In the genomic region with DNA sequence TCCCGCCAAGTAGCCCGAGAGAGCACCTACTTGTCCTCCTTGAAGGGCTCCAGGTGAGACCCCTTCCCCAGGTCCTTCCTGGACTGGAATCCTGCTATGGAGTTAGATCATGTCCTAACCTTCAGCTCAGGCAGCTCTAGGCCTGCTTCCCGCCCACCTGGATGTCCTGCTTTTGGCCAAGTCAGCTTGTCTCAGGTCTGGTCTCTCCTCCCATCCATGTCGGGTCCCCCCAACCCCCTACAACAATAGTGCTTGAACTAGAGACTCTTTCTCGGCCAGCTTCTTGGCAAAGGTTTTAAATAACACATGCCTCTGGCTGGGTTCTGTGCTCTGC, we compare ENCODE assay signal across 9 cellular contexts. TPM values are rescaled to one million over a fixed set of nuclear protein-coding genes. Genes with fewer than 3 reads are reported as not detected.
DNase-seq lines count a peak whose midpoint lies in the region; ATAC-seq and TF ChIP-seq lines count a peak whose summit lies in the region.
"Had no signal": no experiment of that assay in that cellular context is flagged by ENCODE, and none has a peak within 500 bp of the region (broad histone marks: within the 10 kb centered on the region; RNA-seq: fewer than 3 reads in every experiment).

No MANE protein-coding gene starts in this region.

- H3K4me1 Mint-ChIP-seq in activated CD4-positive, alpha-beta T cell treated with anti-CD3 and anti-CD28 coated beads, Interleukin-2, amount 10 ng/mL, durations not matched to agents 7 days and 5 days, result peaks cover 62% of the 10 kb centered on the region
- H3K4me1 Mint-ChIP-seq in memory B cell (peaks cover 45% of the 10 kb centered on the region), glutamatergic neuron (ENCODE audit: low read depth, unreplicated experiment) (peaks cover 28% of the 10 kb centered on the region)

- H3K4me3 Mint-ChIP-seq in activated CD4-positive, alpha-beta T cell treated with anti-CD3 and anti-CD28 coated beads, Interleukin-2, amount 10 ng/mL, durations not matched to agents 7 days and 5 days, result no peak overlapping the region
- H3K4me3 Mint-ChIP-seq in memory B cell (no peak overlapping the region), glutamatergic neuron (ENCODE audit: unreplicated experiment) (no peak overlapping the region)

- 78 to 79% methylated on average over 4 to 5 of the region's 5 CpGs for WGBS in testis, 2 donors

- H3K4me1 ChIP-seq in testis, result peaks cover 38% of the 10 kb centered on the region

- no peaks in the 10 kb centered on the region for H3K36me3 ChIP-seq in testis (ENCODE audit: low read depth, missing control alignments)

- H3K9me3 ChIP-seq in testis, result no peaks in the 10 kb centered on the region

- no peaks in the 10 kb centered on the region for H3K9me3 Mint-ChIP-seq in activated CD4-positive, alpha-beta T cell treated with anti-CD3 and anti-CD28 coated beads, Interleukin-2, amount 10 ng/mL, durations not matched to agents 7 days and 5 days
- H3K9me3 Mint-ChIP-seq in memory B cell (no peaks in the 10 kb centered on the region), glutamatergic neuron (ENCODE audit: unreplicated experiment) (peaks cover 6% of the 10 kb centered on the region)

- TF ChIP-seq CTCF in testis (IDR thresholded peaks at IDR 0.05) (no peak), glutamatergic neuron (IDR thresholded peaks at IDR 0.05; ENCODE audit: partially characterized antibody, unreplicated experiment) (no peak)

- peak overlapping the region; percentile 48 for H3K27ac ChIP-seq in angular gyrus (ENCODE audit: low read depth, low read length)
- peak overlapping the region; percentile 55 to 100 for H3K27ac ChIP-seq in testis

- no peak for DNase-seq in activated CD4-positive, alpha-beta T cell treated with anti-CD3 and anti-CD28 coated beads, Interleukin-2, amount 10 ng/mL, durations not matched to agents 7 days and 5 days
- DNase-seq in activated CD4-positive, alpha-beta T cell treated with anti-CD3 and anti-CD28 coated beads for 1 hour, result no peak
- DNase-seq in memory B cell (ENCODE audit: low spot score in 2 of 2), result no peak
- DNase-seq in testis, result no peak
- DNase-seq in NCI-H446 treated with DMSO at 0.1 percent for 48 hours (lab: John Stamatoyannopoulos, UW), result no peak
- DNase-seq in glutamatergic neuron, result no peak

- peaks cover 20% of the 10 kb centered on the region for H3K36me3 Mint-ChIP-seq in activated CD4-positive, alpha-beta T cell treated with anti-CD3 and anti-CD28 coated beads, Interleukin-2, amount 10 ng/mL, durations not matched to agents 7 days and 5 days (ENCODE audit: low read depth)
- peaks cover 11% of the 10 kb centered on the region for H3K36me3 Mint-ChIP-seq in memory B cell
- no peaks in the 10 kb centered on the region for H3K36me3 Mint-ChIP-seq in glutamatergic neuron (ENCODE audit: unreplicated experiment)

- intact Hi-C loops in testis (cut with DNase I; ENCODE audit: low total_unique reads), result no loop called here

- CTCF ChIA-PET in activated CD4-positive, alpha-beta T cell treated with anti-CD3 and anti-CD28 coated beads, Interleukin-2, amount 10 ng/mL, durations not matched to agents 7 days and 5 days (lab: Charles Lee), result interaction anchor here (0.8 to 6.7 kb wide), 15 partner anchors 10 to 345 kb away, joined by 3 to 90 read pairs (median 3); partner anchors contain the start of genes LRP1, NEMP1, STAT6 and ZBTB39

- POLR2A ChIA-PET in activated CD4-positive, alpha-beta T cell treated with anti-CD3 and anti-CD28 coated beads, Interleukin-2, amount 10 ng/mL, durations not matched to agents 7 days and 5 days (lab: Charles Lee), result interaction anchor here (1.2 to 1.4 kb wide), 2 partner anchors 14 to 20 kb away, joined by 5 to 6 read pairs; no protein-coding TSS in a partner anchor

- no peak for TF ChIP-seq POLR2A in testis (IDR thresholded peaks at IDR 0.05)

- H3K4me3 ChIP-seq in testis, result no peak overlapping the region

- H3K27me3 ChIP-seq in testis, result no peaks in the 10 kb centered on the region

- H3K27ac Mint-ChIP-seq in activated CD4-positive, alpha-beta T cell treated with anti-CD3 and anti-CD28 coated beads, Interleukin-2, amount 10 ng/mL, durations not matched to agents 7 days and 5 days, result peak overlapping the region; percentile 58
- H3K27ac Mint-ChIP-seq in memory B cell (peak overlapping the region; percentile 25), glutamatergic neuron (ENCODE audit: unreplicated experiment) (no peak overlapping the region)

- no peaks in the 10 kb centered on the region for H3K27me3 Mint-ChIP-seq in activated CD4-positive, alpha-beta T cell treated with anti-CD3 and anti-CD28 coated beads, Interleukin-2, amount 10 ng/mL, durations not matched to agents 7 days and 5 days
- H3K27me3 Mint-ChIP-seq in memory B cell (no peaks in the 10 kb centered on the region), glutamatergic neuron (ENCODE audit: unreplicated experiment) (peaks cover 23% of the 10 kb centered on the region)

- no peak for ATAC-seq in memory B cell (ENCODE audit: low read depth)
- ATAC-seq in GM21529 (IDR thresholded peaks at IDR 0.05; ENCODE audit: unreplicated experiment), result no peak

RNA-seq across cellular contexts. Expression of gene NAB2, which starts 3.6 kb away (rescaled TPM):
- total RNA-seq in activated CD4-positive, alpha-beta T cell treated with anti-CD3 and anti-CD28 coated beads, Interleukin-2, amount 10 ng/mL, durations not matched to agents 7 days and 5 days, result 1 to 10 TPM; 5.5 to 6.8 TPM
- total RNA-seq in testis (10 to 100 TPM; 45.7 to 59.5 TPM), glutamatergic neuron (ENCODE audit: unreplicated experiment) (20.0 TPM)
- 31.4 TPM for polyA plus RNA-seq in testis (ENCODE audit: insufficient read depth, low read depth, low replicate concordance)

RNA-seq across cellular contexts. Expression of gene NEMP1, which starts 13.9 kb away (rescaled TPM):
- 10 to 100 TPM; 50.2 to 54.3 TPM for total RNA-seq in activated CD4-positive, alpha-beta T cell treated with anti-CD3 and anti-CD28 coated beads, Interleukin-2, amount 10 ng/mL, durations not matched to agents 7 days and 5 days
- total RNA-seq in testis, result 10 to 100 TPM; 18.1 to 18.2 TPM
- 15.9 TPM for polyA plus RNA-seq in testis (ENCODE audit: insufficient read depth, low read depth, low replicate concordance)
- total RNA-seq in glutamatergic neuron (ENCODE audit: unreplicated experiment), result 11.5 TPM

RNA-seq across cellular contexts. Expression of gene STAT6, which starts 18.7 kb away (rescaled TPM):
- 100 to 1,000 TPM; 239 to 242 TPM for total RNA-seq in activated CD4-positive, alpha-beta T cell treated with anti-CD3 and anti-CD28 coated beads, Interleukin-2, amount 10 ng/mL, durations not matched to agents 7 days and 5 days
- total RNA-seq in testis (10 to 100 TPM; 66.2 to 81.5 TPM), glutamatergic neuron (ENCODE audit: unreplicated experiment) (34.4 TPM)
- polyA plus RNA-seq in testis (ENCODE audit: insufficient read depth, low read depth, low replicate concordance), result 53.2 TPM

RNA-seq across cellular contexts. Expression of gene LRP1, which starts 35.8 kb away (rescaled TPM):
- under 1 TPM; 0.94 TPM for total RNA-seq in activated CD4-positive, alpha-beta T cell treated with anti-CD3 and anti-CD28 coated beads, Interleukin-2, amount 10 ng/mL, durations not matched to agents 7 days and 5 days
- total RNA-seq in testis (100 to 1,000 TPM; 135 to 200 TPM), glutamatergic neuron (ENCODE audit: unreplicated experiment) (125 TPM)
- 82.4 TPM for polyA plus RNA-seq in testis (ENCODE audit: insufficient read depth, low read depth, low replicate concordance)

RNA-seq across cellular contexts. Expression of gene MYO1A, which starts 42.6 kb away (rescaled TPM):
- 1 to 10 TPM; 1.4 to 2.9 TPM for total RNA-seq in activated CD4-positive, alpha-beta T cell treated with anti-CD3 and anti-CD28 coated beads, Interleukin-2, amount 10 ng/mL, durations not matched to agents 7 days and 5 days
- total RNA-seq in testis (1 to 10 TPM; 5.9 to 7.6 TPM), glutamatergic neuron (ENCODE audit: unreplicated experiment) (0.64 TPM)
- polyA plus RNA-seq in testis (ENCODE audit: insufficient read depth, low read depth, low replicate concordance), result 5.4 TPM
- total RNA-seq: SK-MEL-5 had no signal
